Comparison of ENCODE assay signal across 8 cellular contexts in genomic region chr11:15327786-15328231, GRCh38.
DNase-seq lines count a peak whose midpoint lies in the region; ATAC-seq and TF ChIP-seq lines count a peak whose summit lies in the region.

No MANE protein-coding gene starts in this region.

- no peak overlapping the region for H3K4me3 Mint-ChIP-seq in endothelial cell (ENCODE audit: unreplicated experiment)

- no peaks in the 10 kb centered on the region for H3K36me3 Mint-ChIP-seq in endothelial cell (ENCODE audit: low read depth, unreplicated experiment)

- H3K27ac Mint-ChIP-seq in endothelial cell (ENCODE audit: unreplicated experiment), result no peak overlapping the region

- H3K27me3 Mint-ChIP-seq in endothelial cell (ENCODE audit: unreplicated experiment), result peaks cover 5% of the 10 kb centered on the region

- peak; percentile 78 for TF ChIP-seq CTCF in endothelial cell (IDR thresholded peaks at IDR 0.05; ENCODE audit: unreplicated experiment)

- peak; percentile 51 for ATAC-seq in HG03175 (IDR thresholded peaks at IDR 0.05; ENCODE audit: unreplicated experiment)
- no peak for ATAC-seq in HG02678 (IDR thresholded peaks at IDR 0.05; ENCODE audit: unreplicated experiment)
- ATAC-seq in HG02588 (IDR thresholded peaks at IDR 0.05; ENCODE audit: unreplicated experiment), result no peak

- DNase-seq in NCI-H1436 (lab: John Stamatoyannopoulos, UW), result peak; percentile 79
- no peak for DNase-seq in NCI-H1436 treated with DMSO at 0.1 percent for 48 hours (lab: John Stamatoyannopoulos, UW)
- peak; percentile 60 for DNase-seq in NCI-H748 treated with DMSO at 0.1 percent for 48 hours (lab: John Stamatoyannopoulos, UW)
- peak; percentile 84 for DNase-seq in endothelial cell (ENCODE audit: low spot score)
- DNase-seq in midbrain (lab: John Stamatoyannopoulos, UW), result peak; percentile 29

- H3K4me1 Mint-ChIP-seq in endothelial cell (ENCODE audit: unreplicated experiment), result peaks cover 2% of the 10 kb centered on the region

- H3K9me3 Mint-ChIP-seq in endothelial cell (ENCODE audit: unreplicated experiment), result no peaks in the 10 kb centered on the region
